ENCODE assay signal across 8 cellular contexts in the genomic region with DNA sequence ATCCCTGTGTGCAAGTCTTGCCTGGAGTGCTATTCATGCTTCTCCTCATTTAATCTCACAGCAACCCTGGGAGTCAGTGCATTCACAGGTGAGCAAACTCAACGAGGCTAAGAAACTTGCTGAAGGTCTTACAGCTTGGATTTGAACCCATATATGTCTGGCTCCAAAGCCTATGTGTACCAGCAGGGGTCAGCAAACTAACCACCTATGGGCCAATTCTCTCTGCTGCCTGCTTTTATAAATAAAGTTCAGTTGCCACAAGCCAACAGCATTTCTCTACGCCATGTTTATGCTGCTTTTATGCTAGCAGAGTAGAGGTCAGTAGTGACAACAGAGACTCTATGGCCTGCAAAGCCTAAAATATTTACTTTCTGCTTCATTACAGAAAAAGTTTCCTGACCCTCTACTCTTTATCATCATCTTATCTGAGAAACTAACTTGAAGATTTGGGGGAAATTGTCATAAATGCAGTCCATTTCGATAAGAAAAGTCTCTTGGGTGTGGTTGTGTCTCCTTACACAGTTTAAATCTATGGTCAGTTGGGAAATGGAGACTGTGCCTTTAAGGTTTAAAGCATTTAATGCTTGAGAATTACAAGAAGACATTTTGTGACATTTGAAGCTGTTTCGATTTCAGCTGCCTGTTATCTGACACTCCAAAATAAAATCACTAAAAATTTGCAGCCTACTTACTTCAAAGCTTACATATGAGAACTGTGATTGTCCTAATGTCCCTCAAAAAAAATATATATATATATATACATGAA.
DNase-seq lines count a peak whose midpoint lies in the region; ATAC-seq, FAIRE-seq and TF ChIP-seq lines count a peak whose summit lies in the region.

No MANE protein-coding gene starts in this region.

- H3K36me3 ChIP-seq in PC-9 (ENCODE audit: low read depth) (no peaks in the 10 kb centered on the region), upper lobe of left lung (no peaks in the 10 kb centered on the region)

- TF ChIP-seq POLR2A in A549 (IDR thresholded peaks at IDR 0.05; ENCODE audit: low read length) (no peak), upper lobe of left lung (IDR thresholded peaks at IDR 0.05) (no peak)

- H3K9me3 ChIP-seq in A549 (no peaks in the 10 kb centered on the region), PC-9 (ENCODE audit: insufficient read depth, low read depth) (no peaks in the 10 kb centered on the region), upper lobe of left lung (no peaks in the 10 kb centered on the region)

- peak; percentile 55 to 67 for TF ChIP-seq RAD21 in A549 (conservative IDR thresholded peaks at IDR 0.05 in 1 of 2, IDR thresholded peaks at IDR 0.05 in 1 of 2)

- H3K9me3 Mint-ChIP-seq in activated naive CD8-positive, alpha-beta T cell treated with anti-CD3 and anti-CD28 coated beads for 36 hours: no peaks in the 10 kb centered on the region

- no peak for TF ChIP-seq EP300 in A549 (IDR thresholded peaks at IDR 0.05)
- no peak for TF ChIP-seq EP300 in upper lobe of left lung (IDR thresholded peaks at IDR 0.05)

- no peaks in the 10 kb centered on the region for H3K27me3 Mint-ChIP-seq in activated naive CD8-positive, alpha-beta T cell treated with anti-CD3 and anti-CD28 coated beads for 36 hours

- POLR2A ChIA-PET in A549 (lab: Yijun Ruan, JAX): no interaction called here
- POLR2A ChIA-PET in PC-9 (lab: Charles Lee; ENCODE audit: unreplicated experiment): no interaction called here

- no peak overlapping the region for H3K4me2 ChIP-seq in A549
- no peak overlapping the region for H3K4me2 ChIP-seq in PC-9

- intact Hi-C loops in PC-9 (cut with micrococcal nuclease; ENCODE audit: unreplicated experiment): loop anchor here (2.0 kb wide), 1 partner anchor 347 kb away; no protein-coding TSS in a partner anchor

- DNase-seq in A549 (ENCODE audit: low read depth in 1 of 2, low spot score in 1 of 2): peak; percentile 19 to 53
- DNase-seq in GM10266 (ENCODE audit: extremely low spot score): peak; percentile 20
- no peak for DNase-seq in PC-9
- peak; percentile 62 for DNase-seq in fibroblast of villous mesenchyme (ENCODE audit: low read depth)
- DNase-seq in upper lobe of left lung: no peak
- DNase-seq in NCI-H446 (lab: John Stamatoyannopoulos, UW): no peak
- DNase-seq in activated naive CD8-positive, alpha-beta T cell treated with anti-CD3 and anti-CD28 coated beads for 36 hours: no peak

- CTCF ChIA-PET in A549 (lab: Yijun Ruan, JAX) (interaction anchor here (0.6 to 3.4 kb wide), 9 partner anchors 9 to 364 kb away, joined by 3 to 16 read pairs (median 3); no protein-coding TSS in a partner anchor), PC-9 (lab: Charles Lee) (interaction anchor here (0.6 kb wide), 2 partner anchors 350 to 577 kb away, joined by 3 to 7 read pairs; no protein-coding TSS in a partner anchor)

- no peaks in the 10 kb centered on the region for H3K27me3 ChIP-seq in PC-9 (ENCODE audit: insufficient read depth, low read depth)
- H3K27me3 ChIP-seq in upper lobe of left lung: no peaks in the 10 kb centered on the region

- H3K27ac ChIP-seq in A549 (no peak overlapping the region), PC-9 (no peak overlapping the region), upper lobe of left lung (no peak overlapping the region)

- no peaks in the 10 kb centered on the region for H3K79me2 ChIP-seq in PC-9 (ENCODE audit: low read depth)

- no peak overlapping the region for H3K4me3 Mint-ChIP-seq in activated naive CD8-positive, alpha-beta T cell treated with anti-CD3 and anti-CD28 coated beads for 36 hours

- H3K4me1 ChIP-seq in A549 (no peaks in the 10 kb centered on the region), PC-9 (replicated peaks; ENCODE audit: insufficient read depth) (no peaks in the 10 kb centered on the region), upper lobe of left lung (peaks cover 0 to 6% (median 0%) of the 10 kb centered on the region in 4 donors)

- H3K4me1 Mint-ChIP-seq in activated naive CD8-positive, alpha-beta T cell treated with anti-CD3 and anti-CD28 coated beads for 36 hours: no peaks in the 10 kb centered on the region

- WGBS in A549 (ENCODE audit: missing lambda C conversion rate): 50% methylated on average over 4 of the region's 4 CpGs
- 54 to 59% methylated on average over 4 of the region's 4 CpGs for WGBS in upper lobe of left lung, 2 donors

- no peaks in the 10 kb centered on the region for H3F3A ChIP-seq in PC-9 (ENCODE audit: insufficient read depth, low read depth)

- no TSS peak for BruUV-seq in PC-9 (replicated peaks; lab: Mats Ljungman, UMichigan)

- H3K9me2 ChIP-seq in PC-9 (ENCODE audit: insufficient read depth): no peaks in the 10 kb centered on the region

- no peaks in the 10 kb centered on the region for H3K36me3 Mint-ChIP-seq in activated naive CD8-positive, alpha-beta T cell treated with anti-CD3 and anti-CD28 coated beads for 36 hours

- no peak overlapping the region for H3K27ac Mint-ChIP-seq in activated naive CD8-positive, alpha-beta T cell treated with anti-CD3 and anti-CD28 coated beads for 36 hours

- TF ChIP-seq CTCF in A549 (IDR thresholded peaks at IDR 0.05) (peak; percentile 49), GM10266 (IDR thresholded peaks at IDR 0.05; ENCODE audit: control insufficient read depth, insufficient read depth, low read depth, missing control alignments) (peak; percentile 58), PC-9 (conservative IDR thresholded peaks at IDR 0.05) (peak; percentile 41), fibroblast of villous mesenchyme (IDR thresholded peaks at IDR 0.05; ENCODE audit: insufficient read depth, low read depth, low read length) (peak; percentile 66), upper lobe of left lung (IDR thresholded peaks at IDR 0.05) (peak in 5 of 6 experiments; percentile 15 to 42 (median 33))

- H3K4me3 ChIP-seq in A549 (no peak overlapping the region), PC-9 (no peak overlapping the region), fibroblast of villous mesenchyme (ENCODE audit: low read depth, low read length) (no peak overlapping the region), upper lobe of left lung (no peak overlapping the region)

- ATAC-seq in A549 (peak; percentile 54 to 81; a peak in 5 of 6 replicates), HG02798 (IDR thresholded peaks at IDR 0.05; ENCODE audit: poor library complexity, unreplicated experiment) (peak; percentile 75), upper lobe of left lung (ENCODE audit: low FRiP score in 2 of 2) (peak in 1 of 2 donors; percentile 43)

- H4K20me1 ChIP-seq in PC-9 (ENCODE audit: insufficient read depth): no peaks in the 10 kb centered on the region

- FAIRE-seq in A549 (lab: Jason Lieb, UNC): no peak

- no peak overlapping the region for H2AFZ ChIP-seq in PC-9

TF ChIP-seq in A549, 52 proteins besides CTCF, POLR2A, EP300 and RAD21:
- no peak for TF ChIP-seq HEYL (CRISPR knock-in tag; IDR thresholded peaks at IDR 0.05)
- no peak for TF ChIP-seq TFCP2L1 (CRISPR knock-in tag; IDR thresholded peaks at IDR 0.05)
- no peak for TF ChIP-seq ESRRA (IDR thresholded peaks at IDR 0.05; ENCODE audit: borderline replicate concordance, low read length)
- TF ChIP-seq SMC3 (IDR thresholded peaks at IDR 0.05): peak; percentile 64
- no peak for TF ChIP-seq ZNF302 (CRISPR knock-in tag; IDR thresholded peaks at IDR 0.05)
- TF ChIP-seq, protein P1, sequence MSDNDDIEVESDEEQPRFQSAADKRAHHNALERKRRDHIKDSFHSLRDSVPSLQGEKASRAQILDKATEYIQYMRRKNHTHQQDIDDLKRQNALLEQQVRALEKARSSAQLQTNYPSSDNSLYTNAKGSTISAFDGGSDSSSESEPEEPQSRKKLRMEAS (IDR thresholded peaks at IDR 0.05): 0 out of 2 replicates have a peak, but pooled peaks have one; percentile 7
- no peak for TF ChIP-seq KDM5A (IDR thresholded peaks at IDR 0.05)
- TF ChIP-seq, protein P2, sequence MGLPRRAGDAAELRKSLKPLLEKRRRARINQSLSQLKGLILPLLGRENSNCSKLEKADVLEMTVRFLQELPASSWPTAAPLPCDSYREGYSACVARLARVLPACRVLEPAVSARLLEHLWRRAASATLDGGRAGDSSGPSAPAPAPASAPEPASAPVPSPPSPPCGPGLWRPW (IDR thresholded peaks at IDR 0.05): no peak
- TF ChIP-seq GATA3 (IDR thresholded peaks at IDR 0.05; ENCODE audit: borderline replicate concordance): no peak

Comparison
In these comparisons a context has a peak if more than half of its experiments do, and no peak if none do; other contexts are left out.
1. DNase-seq: peak in A549 (2 of 2), GM10266 (single experiment) and fibroblast of villous mesenchyme (single experiment); none in PC-9 (0 of 2), upper lobe of left lung (0 of 2), NCI-H446 (0 of 2) and activated naive CD8-positive, alpha-beta T cell treated with anti-CD3 and anti-CD28 coated beads for 36 hours (single experiment).
2. Peak in every context shown above with its lines, with median percentiles within 50 percentile points of each other: CTCF ChIP-seq.